In genomic region chr10:8102708-8103401, GRCh38 we compare ENCODE assay signal across 15 cellular contexts. TPM values are rescaled to one million over a fixed set of nuclear protein-coding genes. Genes with fewer than 3 reads are reported as not detected.
DNase-seq lines count a peak whose midpoint lies in the region; ATAC-seq, FAIRE-seq and TF ChIP-seq lines count a peak whose summit lies in the region.
"Had no signal": no experiment of that assay in that cellular context is flagged by ENCODE, and none has a peak within 500 bp of the region (broad histone marks: within the 10 kb centered on the region; RNA-seq: fewer than 3 reads in every experiment).

No MANE protein-coding gene starts in this region.

- H3K9me3 Mint-ChIP-seq in stimulated activated naive CD8-positive, alpha-beta T cell treated with anti-CD3 and anti-CD28 coated beads, Interleukin-15, Interleukin-2, amounts not matched to agents 100 ng/mL and 50 ng/mL, for 24 hours, result no peaks in the 10 kb centered on the region
- H3K9me3 Mint-ChIP-seq: nephron had no signal

- H3K27ac ChIP-seq in pancreas, result no peak overlapping the region
- H3K27ac ChIP-seq: 22Rv1, ascending aorta, epithelial cell of prostate had no signal

- intact Hi-C loops in pancreas (cut with DNase I), result no loop called here

- no peaks in the 10 kb centered on the region for H3K27me3 Mint-ChIP-seq in stimulated activated naive CD8-positive, alpha-beta T cell treated with anti-CD3 and anti-CD28 coated beads, Interleukin-15, Interleukin-2, amounts not matched to agents 100 ng/mL and 50 ng/mL, for 24 hours

- peak overlapping the region; percentile 5 for H3K27ac Mint-ChIP-seq in stimulated activated naive CD8-positive, alpha-beta T cell treated with anti-CD3 and anti-CD28 coated beads, Interleukin-15, Interleukin-2, amounts not matched to agents 100 ng/mL and 50 ng/mL, for 24 hours
- H3K27ac Mint-ChIP-seq: nephron had no signal

- H3K27me3 ChIP-seq in pancreas, result no peaks in the 10 kb centered on the region
- H3K27me3 ChIP-seq: ascending aorta had no signal

- H3K4me3 ChIP-seq in pancreas, result no peak overlapping the region
- H3K4me3 ChIP-seq: ascending aorta had no signal

- no peak overlapping the region for H3K4me3 Mint-ChIP-seq in stimulated activated naive CD8-positive, alpha-beta T cell treated with anti-CD3 and anti-CD28 coated beads, Interleukin-15, Interleukin-2, amounts not matched to agents 100 ng/mL and 50 ng/mL, for 24 hours
- H3K4me3 Mint-ChIP-seq: nephron had no signal

- peaks cover 12% of the 10 kb centered on the region for H3K4me1 Mint-ChIP-seq in stimulated activated naive CD8-positive, alpha-beta T cell treated with anti-CD3 and anti-CD28 coated beads, Interleukin-15, Interleukin-2, amounts not matched to agents 100 ng/mL and 50 ng/mL, for 24 hours (ENCODE audit: low read depth)
- H3K4me1 Mint-ChIP-seq: nephron had no signal

- no peak for FAIRE-seq in pancreas (lab: Jason Lieb, UNC)
- FAIRE-seq: islet of Langerhans had no signal

- H3K9me3 ChIP-seq in pancreas, result no peaks in the 10 kb centered on the region
- H3K9me3 ChIP-seq: ascending aorta had no signal

- ATAC-seq in HG02571 (IDR thresholded peaks at IDR 0.05; ENCODE audit: unreplicated experiment) (peak; percentile 75), pancreas (no peak), GM19395 (IDR thresholded peaks at IDR 0.05; ENCODE audit: unreplicated experiment) (no peak)

- DNase-seq in NCI-H1105 treated with DMSO at 0.1 percent for 48 hours (lab: John Stamatoyannopoulos, UW) (peak; percentile 2), NCI-H1105 (lab: John Stamatoyannopoulos, UW) (no peak), NCI-H69 (lab: John Stamatoyannopoulos, UW) (peak; percentile 48), NCI-H2081 (lab: John Stamatoyannopoulos, UW) (no peak), pancreas (no peak)
- DNase-seq: activated CD4-positive, alpha-beta T cell treated with anti-CD3 and anti-CD28 coated beads for 48 hours; NCI-H2081 treated with DMSO at 0.1 percent for 48 hours had no signal

- H3K36me3 ChIP-seq in pancreas, result no peaks in the 10 kb centered on the region
- H3K36me3 ChIP-seq: ascending aorta had no signal

- no peak for TF ChIP-seq CTCF in pancreas (IDR thresholded peaks at IDR 0.05)

- H3K36me3 Mint-ChIP-seq in stimulated activated naive CD8-positive, alpha-beta T cell treated with anti-CD3 and anti-CD28 coated beads, Interleukin-15, Interleukin-2, amounts not matched to agents 100 ng/mL and 50 ng/mL, for 24 hours (ENCODE audit: low read depth), result no peaks in the 10 kb centered on the region

- WGBS in pancreas, 2 donors, result 18 to 24% methylated on average over 13 of the region's 13 CpGs

- H3K4me1 ChIP-seq in pancreas, result no peaks in the 10 kb centered on the region
- H3K4me1 ChIP-seq: ascending aorta had no signal

RNA-seq across cellular contexts. Expression of gene GATA3, which starts 48.4 kb away (rescaled TPM):
- under 1 TPM in 4 of 6 donors, not detected in 2; 0.12 to 0.38 (median 0.32) TPM for total RNA-seq in pancreas
- under 1 TPM; 0.11 to 0.14 TPM for polyA plus RNA-seq in pancreas
- total RNA-seq: ascending aorta had no signal

Comparison
In these comparisons a context has a peak if more than half of its experiments do, and no peak if none do; other contexts are left out.
1. DNase-seq: peak in NCI-H1105 treated with DMSO at 0.1 percent for 48 hours (single experiment) and NCI-H69 (single experiment); none in NCI-H1105 (single experiment), NCI-H2081 (0 of 2) and pancreas (0 of 6).